16 cellular contexts compared by ENCODE assay signal in genomic region chr9:130632081-130632710, GRCh38. TPM values are rescaled to one million over a fixed set of nuclear protein-coding genes. Genes with fewer than 3 reads are reported as not detected.
A peak's percentile ranks its signal among the peaks of the same experiment; 100 is the strongest.
DNase-seq lines count a peak whose midpoint lies in the region; ATAC-seq and TF ChIP-seq lines count a peak whose summit lies in the region.
"Had no signal": no experiment of that assay in that cellular context is flagged by ENCODE, and none has a peak within 500 bp of the region (broad histone marks: within the 10 kb centered on the region; RNA-seq: fewer than 3 reads in every experiment).

No MANE protein-coding gene starts in this region.

- no peaks in the 10 kb centered on the region for H3K79me2 ChIP-seq in GM23338 (replicated peaks; ENCODE audit: insufficient read depth)

- TF ChIP-seq CTCF in GM23338 (conservative IDR thresholded peaks at IDR 0.05; ENCODE audit: low read depth in 2 of 2), result no peak
- TF ChIP-seq CTCF in sigmoid colon (IDR thresholded peaks at IDR 0.05), result no peak

- no peak for ATAC-seq in activated T-cell treated with anti-CD3 and anti-CD28 coated beads, Interleukin-2, amount 50 U/mL, for 4 hours
- no peak for ATAC-seq in GM23338
- ATAC-seq in HG03342 (IDR thresholded peaks at IDR 0.05; ENCODE audit: unreplicated experiment), result no peak

- no peaks in the 10 kb centered on the region for H3K9me2 ChIP-seq in GM23338 (ENCODE audit: insufficient read depth)

- peak; percentile 18 for DNase-seq in activated T-cell treated with anti-CD3 and anti-CD28 coated beads, Interleukin-2, amount 50 U/mL, for 24 hours
- no peak for DNase-seq in activated T-cell treated with anti-CD3 and anti-CD28 coated beads, Interleukin-2, amount 50 U/mL, for 4 hours
- DNase-seq in GM23338 (ENCODE audit: low spot score), result no peak
- peak; percentile 83 to 87 for DNase-seq in SJCRH30
- DNase-seq in islet precursor cell, result peak; percentile 41
- DNase-seq in NCI-H82 (lab: John Stamatoyannopoulos, UW), result no peak
- DNase-seq in sigmoid colon, result no peak
- DNase-seq: AML-193; CD8-positive, alpha-beta memory T cell; DMS 273 treated with DMSO at 0.1 percent for 48 hours; HCEC 1CT had no signal

- intact Hi-C loops in sigmoid colon (cut with DNase I), result no loop called here

- H2AFZ ChIP-seq in GM23338, result no peak overlapping the region

- no peaks in the 10 kb centered on the region for H3K27me3 Mint-ChIP-seq in activated T-cell treated with anti-CD3 and anti-CD28 coated beads, Interleukin-2, amount 50 U/mL, for 24 hours
- no peaks in the 10 kb centered on the region for H3K27me3 Mint-ChIP-seq in activated T-cell treated with anti-CD3 and anti-CD28 coated beads, Interleukin-2, amount 50 U/mL, for 4 hours (ENCODE audit: low read depth)
- peaks cover 14% of the 10 kb centered on the region for H3K27me3 Mint-ChIP-seq in GM23338 (ENCODE audit: insufficient read depth, low read depth, poor library complexity)
- H3K27me3 Mint-ChIP-seq: CD8-positive, alpha-beta memory T cell had no signal

- TF ChIP-seq POLR2A in sigmoid colon (IDR thresholded peaks at IDR 0.05), result no peak

- no peaks in the 10 kb centered on the region for H3K4me1 Mint-ChIP-seq in activated T-cell treated with anti-CD3 and anti-CD28 coated beads, Interleukin-2, amount 50 U/mL, for 24 hours (ENCODE audit: low read depth)
- no peaks in the 10 kb centered on the region for H3K4me1 Mint-ChIP-seq in activated T-cell treated with anti-CD3 and anti-CD28 coated beads, Interleukin-2, amount 50 U/mL, for 4 hours (ENCODE audit: low read depth)
- H3K4me1 Mint-ChIP-seq in GM23338, result peaks cover 30% of the 10 kb centered on the region
- H3K4me1 Mint-ChIP-seq: CD8-positive, alpha-beta memory T cell had no signal

- no peak overlapping the region for H3K27ac ChIP-seq in GM23338 (ENCODE audit: low read depth)
- peak overlapping the region; percentile 14; the same call in 1 of the 2 replicates for H3K27ac ChIP-seq in SJCRH30
- H3K27ac ChIP-seq in sigmoid colon, result no peak overlapping the region
- H3K27ac ChIP-seq: 22Rv1, BLaER1, HL-60 had no signal

- H3K4me3 ChIP-seq in GM23338 (no peak overlapping the region), SJCRH30 (no peak overlapping the region), sigmoid colon (no peak overlapping the region)
- H3K4me3 ChIP-seq: BLaER1 had no signal

- H3K4me3 Mint-ChIP-seq in activated T-cell treated with anti-CD3 and anti-CD28 coated beads, Interleukin-2, amount 50 U/mL, for 24 hours, result no peak overlapping the region
- H3K4me3 Mint-ChIP-seq in activated T-cell treated with anti-CD3 and anti-CD28 coated beads, Interleukin-2, amount 50 U/mL, for 4 hours, result no peak overlapping the region
- H3K4me3 Mint-ChIP-seq in GM23338, result no peak overlapping the region
- H3K4me3 Mint-ChIP-seq: CD8-positive, alpha-beta memory T cell had no signal

- H3K36me3 ChIP-seq in GM23338 (ENCODE audit: insufficient read depth) (peaks cover 7% of the 10 kb centered on the region; the same call in 1 of the 2 replicates), SJCRH30 (peaks cover 57% of the 10 kb centered on the region), sigmoid colon (peaks cover 55 to 98% (median 79%) of the 10 kb centered on the region in 4 donors)

- no peak for TF ChIP-seq EP300 in sigmoid colon (IDR thresholded peaks at IDR 0.05)

- no peaks in the 10 kb centered on the region for H3K9me3 Mint-ChIP-seq in activated T-cell treated with anti-CD3 and anti-CD28 coated beads, Interleukin-2, amount 50 U/mL, for 24 hours
- H3K9me3 Mint-ChIP-seq in activated T-cell treated with anti-CD3 and anti-CD28 coated beads, Interleukin-2, amount 50 U/mL, for 4 hours, result no peaks in the 10 kb centered on the region
- H3K9me3 Mint-ChIP-seq in GM23338, result no peaks in the 10 kb centered on the region

- peaks cover 23% of the 10 kb centered on the region for H3K4me1 ChIP-seq in GM23338 (ENCODE audit: insufficient read depth)
- H3K4me1 ChIP-seq in SJCRH30, result peaks cover 11% of the 10 kb centered on the region
- H3K4me1 ChIP-seq in sigmoid colon, result no peaks in the 10 kb centered on the region
- H3K4me1 ChIP-seq: BLaER1 had no signal

- H3K36me3 Mint-ChIP-seq in activated T-cell treated with anti-CD3 and anti-CD28 coated beads, Interleukin-2, amount 50 U/mL, for 24 hours (ENCODE audit: low read depth), result peaks cover 89% of the 10 kb centered on the region
- H3K36me3 Mint-ChIP-seq in activated T-cell treated with anti-CD3 and anti-CD28 coated beads, Interleukin-2, amount 50 U/mL, for 4 hours (ENCODE audit: insufficient read depth), result peaks cover 40% of the 10 kb centered on the region
- H3K36me3 Mint-ChIP-seq in GM23338 (ENCODE audit: low read depth), result peaks cover 66% of the 10 kb centered on the region

- H3K9me3 ChIP-seq in SJCRH30 (replicated peaks), result no peaks in the 10 kb centered on the region
- H3K9me3 ChIP-seq in sigmoid colon, result no peaks in the 10 kb centered on the region
- H3K9me3 ChIP-seq: BLaER1 had no signal

- H4K20me1 ChIP-seq in GM23338 (replicated peaks; ENCODE audit: insufficient read depth), result no peaks in the 10 kb centered on the region; the same call in 1 of the 2 replicates

- no peaks in the 10 kb centered on the region for H3K27me3 ChIP-seq in GM23338 (ENCODE audit: insufficient read depth)
- no peaks in the 10 kb centered on the region for H3K27me3 ChIP-seq in SJCRH30
- H3K27me3 ChIP-seq in sigmoid colon, result no peaks in the 10 kb centered on the region
- H3K27me3 ChIP-seq: BLaER1 had no signal

- H3F3A ChIP-seq in GM23338 (replicated peaks; ENCODE audit: low read depth), result no peaks in the 10 kb centered on the region

- no peak overlapping the region for H3K4me2 ChIP-seq in GM23338
- H3K4me2 ChIP-seq: BLaER1 had no signal

- peak overlapping the region; percentile 18 for H3K27ac Mint-ChIP-seq in activated T-cell treated with anti-CD3 and anti-CD28 coated beads, Interleukin-2, amount 50 U/mL, for 24 hours
- 0 out of 2 replicates have a peak overlapping the region, but pooled peaks have one; percentile 44 for H3K27ac Mint-ChIP-seq in GM23338
- H3K27ac Mint-ChIP-seq: CD8-positive, alpha-beta memory T cell had no signal

- WGBS in sigmoid colon, 2 donors, result 91 to 94% methylated on average over 13 of the region's 13 CpGs

TF ChIP-seq in GM23338, 12 proteins besides CTCF, POLR2A, EP300 and RAD21 (continues in another document):
- TF ChIP-seq, protein P1, sequence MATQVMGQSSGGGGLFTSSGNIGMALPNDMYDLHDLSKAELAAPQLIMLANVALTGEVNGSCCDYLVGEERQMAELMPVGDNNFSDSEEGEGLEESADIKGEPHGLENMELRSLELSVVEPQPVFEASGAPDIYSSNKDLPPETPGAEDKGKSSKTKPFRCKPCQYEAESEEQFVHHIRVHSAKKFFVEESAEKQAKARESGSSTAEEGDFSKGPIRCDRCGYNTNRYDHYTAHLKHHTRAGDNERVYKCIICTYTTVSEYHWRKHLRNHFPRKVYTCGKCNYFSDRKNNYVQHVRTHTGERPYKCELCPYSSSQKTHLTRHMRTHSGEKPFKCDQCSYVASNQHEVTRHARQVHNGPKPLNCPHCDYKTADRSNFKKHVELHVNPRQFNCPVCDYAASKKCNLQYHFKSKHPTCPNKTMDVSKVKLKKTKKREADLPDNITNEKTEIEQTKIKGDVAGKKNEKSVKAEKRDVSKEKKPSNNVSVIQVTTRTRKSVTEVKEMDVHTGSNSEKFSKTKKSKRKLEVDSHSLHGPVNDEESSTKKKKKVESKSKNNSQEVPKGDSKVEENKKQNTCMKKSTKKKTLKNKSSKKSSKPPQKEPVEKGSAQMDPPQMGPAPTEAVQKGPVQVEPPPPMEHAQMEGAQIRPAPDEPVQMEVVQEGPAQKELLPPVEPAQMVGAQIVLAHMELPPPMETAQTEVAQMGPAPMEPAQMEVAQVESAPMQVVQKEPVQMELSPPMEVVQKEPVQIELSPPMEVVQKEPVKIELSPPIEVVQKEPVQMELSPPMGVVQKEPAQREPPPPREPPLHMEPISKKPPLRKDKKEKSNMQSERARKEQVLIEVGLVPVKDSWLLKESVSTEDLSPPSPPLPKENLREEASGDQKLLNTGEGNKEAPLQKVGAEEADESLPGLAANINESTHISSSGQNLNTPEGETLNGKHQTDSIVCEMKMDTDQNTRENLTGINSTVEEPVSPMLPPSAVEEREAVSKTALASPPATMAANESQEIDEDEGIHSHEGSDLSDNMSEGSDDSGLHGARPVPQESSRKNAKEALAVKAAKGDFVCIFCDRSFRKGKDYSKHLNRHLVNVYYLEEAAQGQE (IDR thresholded peaks at IDR 0.05; ENCODE audit: unreplicated experiment), result no peak
- TF ChIP-seq CREB1 (CRISPR knock-in tag; IDR thresholded peaks at IDR 0.05; ENCODE audit: low read depth) (no peak), EZH2phosphoT487 (IDR thresholded peaks at IDR 0.05; ENCODE audit: unreplicated experiment) (no peak)

RNA-seq across cellular contexts. Expression of gene PRDM12, which starts 32.2 kb away (rescaled TPM):
- total RNA-seq in activated T-cell treated with anti-CD3 and anti-CD28 coated beads, Interleukin-2, amount 50 U/mL, for 4 hours, result under 1 TPM; 0.08 to 0.18 (median 0.14) TPM
- 0.78 TPM in 1 of 2 replicates, not detected in the other for total RNA-seq in GM23338 (2014; rRNA removed; shearing (Covaris generic))
- 0.11 and 0.14 TPM in 2 replicates for polyA plus RNA-seq in GM23338 (2016; fragmentation: Nextera tagmentation; extraction: Ambion mirVana)
- total RNA-seq in SJCRH30 (2014; rRNA removed; shearing (Covaris generic)), result 28.5 and 31.8 TPM in 2 replicates
- not detected for total RNA-seq in sigmoid colon
- not detected for polyA plus RNA-seq in sigmoid colon
- total RNA-seq: Daoy had no signal
- polyA plus RNA-seq: CD8-positive, alpha-beta memory T cell had no signal

RNA-seq across cellular contexts. Expression of gene FUBP3, which starts 52.8 kb away (rescaled TPM):
- 10 to 100 TPM; 50.5 to 54.4 (median 53.4) TPM for total RNA-seq in activated T-cell treated with anti-CD3 and anti-CD28 coated beads, Interleukin-2, amount 50 U/mL, for 4 hours
- total RNA-seq in GM23338 (2014; rRNA removed; shearing (Covaris generic)), result 63.4 and 74.8 TPM in 2 replicates
- polyA plus RNA-seq in GM23338 (2016; fragmentation: Nextera tagmentation; extraction: Ambion mirVana), result 38.0 and 42.5 TPM in 2 replicates
- 97.9 and 99.5 TPM in 2 replicates for total RNA-seq in SJCRH30 (2014; rRNA removed; shearing (Covaris generic))
- 10 to 100 TPM; 41.3 to 44.4 (median 42.9) TPM for total RNA-seq in sigmoid colon
- 10 to 100 TPM; 19.4 to 25.7 (median 21.0) TPM for polyA plus RNA-seq in sigmoid colon

Comparison
In these comparisons a context has a peak if more than half of its experiments do, and no peak if none do; other contexts are left out.
1. DNase-seq: peak in activated T-cell treated with anti-CD3 and anti-CD28 coated beads, Interleukin-2, amount 50 U/mL, for 24 hours (single experiment), SJCRH30 (2 of 2) and islet precursor cell (single experiment); none in activated T-cell treated with anti-CD3 and anti-CD28 coated beads, Interleukin-2, amount 50 U/mL, for 4 hours (single experiment), GM23338 (single experiment), NCI-H82 (single experiment) and sigmoid colon (single experiment).
2. RNA of gene PRDM12, which starts 32.2 kb away (total RNA-seq): 28.5 to 31.8 TPM in SJCRH30; 0.08 to 0.18 TPM in activated T-cell treated with anti-CD3 and anti-CD28 coated beads, Interleukin-2, amount 50 U/mL, for 4 hours, 0.78 TPM in GM23338 and not detected in sigmoid colon; every median in the first group is over 10 times any median in the second.